Comparison of ENCODE assay signal across 8 cellular contexts in the genomic region with DNA sequence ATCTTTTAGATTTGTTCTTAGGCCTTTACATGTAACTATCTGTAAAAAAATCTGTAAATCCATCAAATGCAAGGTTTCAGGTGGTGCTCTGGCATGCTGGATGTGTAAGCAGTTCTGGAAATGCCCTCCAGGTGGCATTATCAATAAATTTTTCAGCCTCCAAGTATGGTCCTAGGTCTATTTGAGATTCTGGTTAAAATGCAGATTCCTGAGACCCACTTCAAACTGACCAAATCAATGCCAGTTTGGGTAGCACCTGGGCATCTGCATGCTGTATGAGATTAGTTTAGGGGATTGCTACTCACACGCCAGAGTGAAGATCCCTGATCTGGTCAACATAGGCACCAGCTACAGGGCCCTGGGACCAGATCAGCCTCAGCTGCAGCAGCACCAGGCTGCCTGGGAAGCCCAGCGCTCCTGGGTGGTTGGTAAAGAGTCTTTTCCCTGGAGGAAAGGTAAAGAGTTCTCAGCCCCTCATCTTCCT.
DNase-seq lines count a peak whose midpoint lies in the region; ATAC-seq and TF ChIP-seq lines count a peak whose summit lies in the region.

No MANE protein-coding gene starts in this region.

- no peak overlapping the region for H3K9ac ChIP-seq in mucosa of rectum (ENCODE audit: low read depth in 1 of 2, low read length in 2 of 2)

- H3K4me3 Mint-ChIP-seq in activated T-cell treated with anti-CD3 and anti-CD28 coated beads, Interleukin-2, amount 50 U/mL, for 72 hours, result no peak overlapping the region
- no peak overlapping the region for H3K4me3 Mint-ChIP-seq in activated T-cell treated with anti-CD3 and anti-CD28 coated beads, Interleukin-2, amount 50 U/mL, for 24 hours
- no peak overlapping the region for H3K4me3 Mint-ChIP-seq in endothelial cell (ENCODE audit: unreplicated experiment)

- H3K27me3 ChIP-seq in mucosa of rectum (ENCODE audit: control insufficient read depth in 2 of 2, insufficient read depth in 2 of 2, low read length in 2 of 2), result no peaks in the 10 kb centered on the region

- H3K4me1 ChIP-seq in mucosa of rectum (ENCODE audit: control insufficient read depth in 2 of 2, insufficient read depth in 2 of 2, low read length in 2 of 2), result peaks cover 7% of the 10 kb centered on the region in 2 donors

- peak overlapping the region; percentile 27 to 37 for H3K27ac ChIP-seq in mucosa of rectum (ENCODE audit: low read depth in 2 of 2, low read length in 2 of 2)

- peak; percentile 78 for TF ChIP-seq CTCF in endothelial cell (IDR thresholded peaks at IDR 0.05; ENCODE audit: unreplicated experiment)

- H3K9me3 ChIP-seq in mucosa of rectum (ENCODE audit: control insufficient read depth in 2 of 2, low read length in 2 of 2), result no peaks in the 10 kb centered on the region

- ATAC-seq in activated T-cell treated with anti-CD3 and anti-CD28 coated beads, Interleukin-2, amount 50 U/mL, for 72 hours (replicated peaks in 1 of 2), result peak; percentile 58 to 59
- ATAC-seq in GM21528 (IDR thresholded peaks at IDR 0.05; ENCODE audit: low FRiP score, unreplicated experiment), result peak; percentile 76

- no peaks in the 10 kb centered on the region for H3K4me1 Mint-ChIP-seq in activated T-cell treated with anti-CD3 and anti-CD28 coated beads, Interleukin-2, amount 50 U/mL, for 72 hours (ENCODE audit: low read depth)
- H3K4me1 Mint-ChIP-seq in activated T-cell treated with anti-CD3 and anti-CD28 coated beads, Interleukin-2, amount 50 U/mL, for 24 hours (ENCODE audit: low read depth), result peaks cover 4% of the 10 kb centered on the region
- H3K4me1 Mint-ChIP-seq in endothelial cell (ENCODE audit: unreplicated experiment), result peaks cover 30% of the 10 kb centered on the region

- no peak overlapping the region for H3K27ac Mint-ChIP-seq in activated T-cell treated with anti-CD3 and anti-CD28 coated beads, Interleukin-2, amount 50 U/mL, for 72 hours
- H3K27ac Mint-ChIP-seq in activated T-cell treated with anti-CD3 and anti-CD28 coated beads, Interleukin-2, amount 50 U/mL, for 24 hours, result no peak overlapping the region
- no peak overlapping the region for H3K27ac Mint-ChIP-seq in endothelial cell (ENCODE audit: unreplicated experiment)

- H3K36me3 Mint-ChIP-seq in activated T-cell treated with anti-CD3 and anti-CD28 coated beads, Interleukin-2, amount 50 U/mL, for 72 hours (ENCODE audit: insufficient read depth in 2 of 2), result no peaks in the 10 kb centered on the region
- no peaks in the 10 kb centered on the region for H3K36me3 Mint-ChIP-seq in activated T-cell treated with anti-CD3 and anti-CD28 coated beads, Interleukin-2, amount 50 U/mL, for 24 hours (ENCODE audit: low read depth)
- no peaks in the 10 kb centered on the region for H3K36me3 Mint-ChIP-seq in endothelial cell (ENCODE audit: low read depth, unreplicated experiment)

- H3K9me3 Mint-ChIP-seq in activated T-cell treated with anti-CD3 and anti-CD28 coated beads, Interleukin-2, amount 50 U/mL, for 72 hours, result no peaks in the 10 kb centered on the region
- no peaks in the 10 kb centered on the region for H3K9me3 Mint-ChIP-seq in activated T-cell treated with anti-CD3 and anti-CD28 coated beads, Interleukin-2, amount 50 U/mL, for 24 hours
- H3K9me3 Mint-ChIP-seq in endothelial cell (ENCODE audit: unreplicated experiment), result no peaks in the 10 kb centered on the region

- H3K27me3 Mint-ChIP-seq in activated T-cell treated with anti-CD3 and anti-CD28 coated beads, Interleukin-2, amount 50 U/mL, for 72 hours (ENCODE audit: low read depth), result no peaks in the 10 kb centered on the region
- peaks cover 6% of the 10 kb centered on the region for H3K27me3 Mint-ChIP-seq in activated T-cell treated with anti-CD3 and anti-CD28 coated beads, Interleukin-2, amount 50 U/mL, for 24 hours
- H3K27me3 Mint-ChIP-seq in endothelial cell (ENCODE audit: unreplicated experiment), result no peaks in the 10 kb centered on the region

- no peaks in the 10 kb centered on the region for H3K36me3 ChIP-seq in mucosa of rectum (ENCODE audit: control insufficient read depth in 2 of 2, insufficient read depth in 2 of 2, low read length in 2 of 2)

- DNase-seq in activated T-cell treated with anti-CD3 and anti-CD28 coated beads, Interleukin-2, amount 50 U/mL, for 72 hours, result peak; percentile 8 to 25
- DNase-seq in activated T-cell treated with anti-CD3 and anti-CD28 coated beads, Interleukin-2, amount 50 U/mL, for 24 hours, result no peak
- peak; percentile 60 for DNase-seq in HS-27A (ENCODE audit: low read depth)
- peak; percentile 30 for DNase-seq in RKO (ENCODE audit: low spot score)
- peak; percentile 45 for DNase-seq in endothelial cell (ENCODE audit: low spot score)
- no peak for DNase-seq in NCI-H226

- no peak overlapping the region for H3K4me3 ChIP-seq in mucosa of rectum (ENCODE audit: low read length in 2 of 2)

Comparison
In these comparisons a context has a peak if more than half of its experiments do, and no peak if none do; other contexts are left out.
1. DNase-seq: peak in activated T-cell treated with anti-CD3 and anti-CD28 coated beads, Interleukin-2, amount 50 U/mL, for 72 hours (2 of 2), HS-27A (single experiment), RKO (single experiment) and endothelial cell (single experiment); none in activated T-cell treated with anti-CD3 and anti-CD28 coated beads, Interleukin-2, amount 50 U/mL, for 24 hours (single experiment) and NCI-H226 (single experiment).